In the genomic region with DNA sequence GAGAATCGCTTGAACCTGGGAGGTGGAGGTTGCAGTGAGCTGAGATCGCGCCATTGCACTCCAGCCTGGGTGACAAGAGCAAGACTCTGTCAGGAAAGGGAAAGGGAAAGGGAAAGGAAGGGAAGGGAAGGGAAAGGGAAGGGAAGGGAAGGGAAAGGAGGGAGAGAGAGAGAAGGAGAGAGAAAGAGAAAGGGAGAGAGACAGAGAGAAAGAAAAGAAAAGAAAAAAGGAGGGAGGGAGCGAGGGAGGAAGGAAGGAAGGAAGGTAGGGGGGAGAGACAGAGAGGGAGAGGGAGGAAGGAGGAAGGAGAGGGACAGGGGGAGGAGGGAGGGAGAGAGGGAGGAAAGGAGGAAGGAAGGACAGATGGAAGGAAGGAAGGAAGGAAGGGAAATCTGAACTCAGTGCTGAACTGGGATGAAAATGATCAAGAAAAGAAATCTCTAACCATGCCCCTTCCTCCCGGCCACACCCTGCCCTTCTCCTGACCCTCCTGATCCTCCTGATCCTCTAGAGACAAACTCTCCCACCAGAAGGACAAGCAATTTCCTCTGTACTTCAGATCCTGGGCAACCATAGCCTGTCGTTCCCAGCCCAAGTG, we compare ENCODE assay signal across 1 cellular context.
TF ChIP-seq lines count a peak whose summit lies in the region.

No MANE protein-coding gene starts in this region.

TF ChIP-seq in endothelial cell of umbilical vein, 7 proteins besides CTCF, POLR2A, EP300 and RAD21:
- no peak for TF ChIP-seq GATA2 (IDR thresholded peaks at IDR 0.05; ENCODE audit: insufficient read depth, insufficient read length, low read depth, low read length)
- no peak for TF ChIP-seq POLR2AphosphoS5 (IDR thresholded peaks at IDR 0.05; ENCODE audit: insufficient read depth, low read depth, low read length)
- no peak for TF ChIP-seq EZH2 (IDR thresholded peaks at IDR 0.05; ENCODE audit: borderline replicate concordance, low read depth, low read length, severe bottlenecking)
- no peak for TF ChIP-seq FOS (IDR thresholded peaks at IDR 0.05; ENCODE audit: borderline replicate concordance, insufficient read depth, low read length)
- TF ChIP-seq, protein P1, sequence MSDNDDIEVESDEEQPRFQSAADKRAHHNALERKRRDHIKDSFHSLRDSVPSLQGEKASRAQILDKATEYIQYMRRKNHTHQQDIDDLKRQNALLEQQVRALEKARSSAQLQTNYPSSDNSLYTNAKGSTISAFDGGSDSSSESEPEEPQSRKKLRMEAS (IDR thresholded peaks at IDR 0.05; ENCODE audit: insufficient read depth, insufficient read length) = no peak
- TF ChIP-seq MYC (IDR thresholded peaks at IDR 0.05; ENCODE audit: low read depth, low read length) = no peak
- no peak for TF ChIP-seq JUN (IDR thresholded peaks at IDR 0.05; ENCODE audit: borderline replicate concordance, insufficient read depth, insufficient read length, low read depth)
